In the genomic region with DNA sequence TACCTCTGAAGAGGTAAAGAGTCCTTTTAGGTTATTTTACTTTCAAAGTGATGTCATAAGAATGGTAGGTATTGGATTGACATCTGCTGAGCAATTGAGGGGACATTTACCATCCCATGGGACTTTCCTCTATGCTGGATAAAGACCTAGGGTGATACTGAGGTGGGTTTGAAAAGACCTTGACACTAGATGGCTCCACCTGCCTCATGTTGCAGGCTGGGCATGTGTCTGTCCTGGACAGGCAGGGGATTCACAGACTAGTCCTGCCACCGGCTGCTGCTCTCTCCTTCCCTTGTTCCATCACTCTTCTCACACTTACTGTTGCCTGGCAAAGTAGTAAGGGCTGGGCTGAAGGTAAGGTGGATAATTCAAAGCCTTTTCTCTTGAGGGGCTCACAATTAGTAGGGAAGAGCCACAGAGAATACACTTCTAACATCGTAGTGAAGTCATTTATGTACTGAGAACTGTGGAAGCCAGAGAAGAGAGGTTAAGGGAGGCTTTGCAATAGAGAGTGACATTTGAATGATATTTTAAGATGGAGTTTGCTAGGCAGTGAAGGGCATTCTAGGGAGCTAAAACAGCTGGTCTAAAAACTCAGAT, we compare ENCODE assay signal across 8 cellular contexts. TPM values are rescaled to one million over a fixed set of nuclear protein-coding genes. Genes with fewer than 3 reads are reported as not detected.
A peak's percentile ranks its signal among the peaks of the same experiment; 100 is the strongest.
DNase-seq lines count a peak whose midpoint lies in the region; ATAC-seq and TF ChIP-seq lines count a peak whose summit lies in the region.

No MANE protein-coding gene starts in this region.

- no peaks in the 10 kb centered on the region for H3K9me3 ChIP-seq in SU-DHL-6 (ENCODE audit: insufficient read depth, low read length)
- no peaks in the 10 kb centered on the region for H3K9me3 ChIP-seq in prostate gland

- intact Hi-C loops in prostate gland (cut with DNase I) = no loop called here

- H3K36me3 ChIP-seq in SU-DHL-6 (ENCODE audit: low read length) (no peaks in the 10 kb centered on the region), prostate gland (no peaks in the 10 kb centered on the region)

- ATAC-seq in GM21447 (IDR thresholded peaks at IDR 0.05; ENCODE audit: unreplicated experiment) (peak; percentile 76), foreskin keratinocyte (peak; percentile 37)

- H3K4me1 ChIP-seq in foreskin keratinocyte = peaks cover 38% of the 10 kb centered on the region
- H3K4me1 ChIP-seq in prostate gland (replicated peaks) = peaks cover 15% of the 10 kb centered on the region

- TF ChIP-seq CTCF in HL-60 (IDR thresholded peaks at IDR 0.05; ENCODE audit: insufficient read depth, low read length) (peak; percentile 6), SU-DHL-6 (IDR thresholded peaks at IDR 0.05; ENCODE audit: insufficient read depth, low read length, poor library complexity, severe bottlenecking) (peak; percentile 67), foreskin keratinocyte (conservative IDR thresholded peaks at IDR 0.05) (peak; percentile 77), prostate gland (IDR thresholded peaks at IDR 0.05) (peak; percentile 9 to 63 (median 54))

- H2AFZ ChIP-seq in SU-DHL-6 (ENCODE audit: low read depth, low read length, severe bottlenecking) = no peak overlapping the region

- H3K27ac ChIP-seq in HL-60 (replicated peaks) (peak overlapping the region; percentile 21), SU-DHL-6 (ENCODE audit: low read depth, low read length) (peak overlapping the region; percentile 55), foreskin keratinocyte (no peak overlapping the region), prostate gland (no peak overlapping the region)

- H4K20me1 ChIP-seq in SU-DHL-6 (ENCODE audit: low read depth, low read length) = no peaks in the 10 kb centered on the region

- no peak for TF ChIP-seq POLR2A in prostate gland (IDR thresholded peaks at IDR 0.05)

- H3K9me2 ChIP-seq in SU-DHL-6 (replicated peaks; ENCODE audit: insufficient read depth, low read length) = no peaks in the 10 kb centered on the region

- DNase-seq in NCI-H2171 treated with DMSO at 0.1 percent for 48 hours (lab: John Stamatoyannopoulos, UW) (peak; percentile 6), NCI-H2171 (lab: John Stamatoyannopoulos, UW) (no peak), HL-60 (ENCODE audit: low read depth in 1 of 2, low spot score in 1 of 2) (peak in 1 of 2 experiments; percentile 46), foreskin keratinocyte (peak in 1 of 2 donors; percentile 58), prostate gland (ENCODE audit: low spot score) (peak; percentile 67), MV-4-11 (lab: John Stamatoyannopoulos, UW) (no peak)

- H3K4me2 ChIP-seq in SU-DHL-6 (ENCODE audit: low read depth, low read length, poor library complexity, severe bottlenecking) = peak overlapping the region; percentile 31

- H3K9ac ChIP-seq in SU-DHL-6 (ENCODE audit: low read length) = peak overlapping the region; percentile 35

- H3F3A ChIP-seq in SU-DHL-6 (ENCODE audit: insufficient read depth) = no peaks in the 10 kb centered on the region

- 52% methylated on average over 2 of the region's 2 CpGs for WGBS in prostate gland

- H3K27me3 ChIP-seq in HL-60 (ENCODE audit: insufficient read depth, poor library complexity, severe bottlenecking) (no peaks in the 10 kb centered on the region), SU-DHL-6 (ENCODE audit: low read length) (no peaks in the 10 kb centered on the region), foreskin keratinocyte (no peaks in the 10 kb centered on the region), prostate gland (replicated peaks; ENCODE audit: insufficient read depth) (no peaks in the 10 kb centered on the region)

- peaks cover 39% of the 10 kb centered on the region for H3K79me2 ChIP-seq in SU-DHL-6 (ENCODE audit: insufficient read depth, low read length)

- H3K4me3 ChIP-seq in HL-60 (replicated peaks; ENCODE audit: insufficient read depth, low read length) (no peak overlapping the region), SU-DHL-6 (ENCODE audit: insufficient read depth, low read length, poor library complexity, severe bottlenecking) (no peak overlapping the region), prostate gland (no peak overlapping the region)

RNA-seq across cellular contexts. Expression of gene TRAK1, which starts 27.7 kb away (rescaled TPM):
- total RNA-seq in foreskin keratinocyte = 39.9 and 40.4 TPM in 2 replicates
- 15.5 and 16.0 TPM in 2 replicates for polyA plus RNA-seq in foreskin keratinocyte
- total RNA-seq in prostate gland = 10 to 100 TPM; 35.6 to 80.3 TPM

Comparison
In these comparisons a context has a peak if more than half of its experiments do, and no peak if none do; other contexts are left out.
1. DNase-seq: peak in NCI-H2171 treated with DMSO at 0.1 percent for 48 hours (single experiment) and prostate gland (single experiment); none in NCI-H2171 (single experiment) and MV-4-11 (single experiment).
2. H3K27ac ChIP-seq: peak in HL-60 (single experiment) and SU-DHL-6 (single experiment); none in foreskin keratinocyte (single experiment) and prostate gland (0 of 2).
3. CTCF ChIP-seq: peak in every context shown above with its lines; median percentile 77 in foreskin keratinocyte; 67 in SU-DHL-6; 54 in prostate gland; 6 in HL-60.